25 cellular contexts compared by ENCODE assay signal in genomic region chr18:27709344-27709743, GRCh38.
"Had no signal": no experiment of that assay in that cellular context is flagged by ENCODE, and none has a peak within 500 bp of the region (broad histone marks: within the 10 kb centered on the region; RNA-seq: fewer than 3 reads in every experiment).

No MANE protein-coding gene starts in this region.

- H2AFZ ChIP-seq: neural progenitor cell, parathyroid adenoma had no signal

- H3K79me2 ChIP-seq: parathyroid adenoma had no signal

- H3K9ac ChIP-seq: neural progenitor cell, parathyroid adenoma had no signal

- H3K4me2 ChIP-seq: neural progenitor cell had no signal

- DNase-seq: natural killer cell; occipital lobe; ovary; posterior cingulate gyrus; psoas muscle; right cardiac atrium; right lobe of liver; sigmoid colon; small intestine; stimulated activated CD4-positive, alpha-beta T cell treated with anti-CD3 and anti-CD28 coated beads, Interleukin-15, amount 100 ng/mL, for 24 hours; stimulated activated CD4-positive, alpha-beta T cell treated with anti-CD3 and anti-CD28 coated beads, Interleukin-2, amount 100 ng/mL, for 24 hours; stimulated activated CD4-positive, alpha-beta T cell treated with anti-CD3 and anti-CD28 coated beads, Interleukin-2, amount 100 ng/mL, for 48 hours; stimulated activated CD4-positive, alpha-beta T cell treated with anti-CD3 and anti-CD28 coated beads, Interleukin-4, amount 100 ng/mL, for 24 hours; stimulated activated naive B cell treated with anti-CD40 and anti-IgM and Interleukin-4, amounts not matched to agents 10 μg/mL and 1 μg/mL and 100 μg/mL, for 72 hours; stimulated activated naive CD8-positive, alpha-beta T cell treated with anti-CD3 and anti-CD28 coated beads, Interleukin-15, amount 100 ng/mL, for 72 hours; stimulated activated naive CD8-positive, alpha-beta T cell treated with anti-CD3 and anti-CD28 coated beads, Interleukin-15, Interleukin-2, amounts not matched to agents 100 U/mL and 50 U/mL, for 24 hours; substantia nigra; testis; tibial artery; transverse colon; upper lobe of right lung; uterus had no signal

- H3K4me3 ChIP-seq: neural progenitor cell, ovary, psoas muscle, right lobe of liver, sigmoid colon, suprapubic skin, testis, tibial artery, transverse colon, upper lobe of right lung, uterus had no signal

- H3K27me3 ChIP-seq: neural progenitor cell, ovary, right lobe of liver, sigmoid colon, suprapubic skin, testis, tibial artery, transverse colon, upper lobe of right lung, uterus had no signal

- H3K27ac ChIP-seq: neural progenitor cell, ovary, parathyroid adenoma, psoas muscle, right lobe of liver, sigmoid colon, suprapubic skin, testis, tibial artery, transverse colon, upper lobe of right lung, uterus had no signal

- H3K36me3 ChIP-seq: ovary, right lobe of liver, sigmoid colon, suprapubic skin, tibial artery, transverse colon, upper lobe of right lung, uterus had no signal

- H3K4me1 ChIP-seq: psoas muscle, sigmoid colon, suprapubic skin, testis, transverse colon, upper lobe of right lung, uterus had no signal

- H3K9me3 ChIP-seq: ovary, psoas muscle, right lobe of liver, suprapubic skin, testis, transverse colon, upper lobe of right lung, uterus had no signal
